8 cellular contexts compared by ENCODE assay signal in genomic region chr6:158988477-158988876, GRCh38.
"Had no signal": no experiment of that assay in that cellular context is flagged by ENCODE, and none has a peak within 500 bp of the region (broad histone marks: within the 10 kb centered on the region; RNA-seq: fewer than 3 reads in every experiment).

No MANE protein-coding gene starts in this region.

- FAIRE-seq: G401.6, GM12878, GM12891, GM12892, GM18507, GM19239 had no signal

- DNase-seq: GDM1, GF-D8 had no signal

- H3K4me3 ChIP-seq: GM12878 had no signal
